In the genomic region with DNA sequence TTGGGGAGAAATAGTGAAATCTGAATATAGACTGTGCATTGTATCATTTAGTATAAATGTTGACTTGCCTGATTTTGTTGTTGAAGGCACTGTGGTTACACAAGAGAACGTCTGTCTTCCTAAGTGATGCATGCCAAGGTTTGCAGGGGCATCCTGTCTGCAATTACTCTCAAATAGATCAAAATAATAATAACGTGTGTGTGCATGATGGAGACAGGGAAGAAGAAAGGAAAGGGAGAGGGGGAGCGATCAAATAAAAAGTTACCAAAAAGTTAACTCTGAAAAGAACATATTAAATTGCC, we compare ENCODE assay signal across 20 cellular contexts.
"Had no signal": no experiment of that assay in that cellular context is flagged by ENCODE, and none has a peak within 500 bp of the region (broad histone marks: within the 10 kb centered on the region; RNA-seq: fewer than 3 reads in every experiment).

No MANE protein-coding gene starts in this region.

- H3K4me1 ChIP-seq: body of pancreas had no signal

- ATAC-seq: activated CD8-positive, alpha-beta T cell treated with anti-CD3 and anti-CD28 coated beads, Interleukin-2, amount 10 ng/mL, durations not matched to agents 7 days and 5 days; body of pancreas; K562; WTC11 had no signal

- H3K9me3 ChIP-seq: ascending aorta, body of pancreas, SK-N-SH had no signal

- H3K9me3 Mint-ChIP-seq: WTC11 had no signal

- H3K27me3 ChIP-seq: ascending aorta, body of pancreas had no signal

- H3K27ac Mint-ChIP-seq: activated CD8-positive, alpha-beta T cell treated with anti-CD3 and anti-CD28 coated beads, Interleukin-2, amount 10 ng/mL, durations not matched to agents 7 days and 5 days; WTC11 had no signal

- H3K4me3 ChIP-seq: ascending aorta, body of pancreas, K562, PC-9 had no signal

- H3K36me3 Mint-ChIP-seq: WTC11 had no signal

- H3K4me3 Mint-ChIP-seq: activated CD8-positive, alpha-beta T cell treated with anti-CD3 and anti-CD28 coated beads, Interleukin-2, amount 10 ng/mL, durations not matched to agents 7 days and 5 days; WTC11 had no signal

- H3K27ac ChIP-seq: body of pancreas, PC-9 had no signal

- DNase-seq: activated CD4-positive, alpha-beta T cell treated with anti-CD3 and anti-CD28 coated beads for 48 hours; activated CD4-positive, alpha-beta T cell treated with anti-CD3 and anti-CD28 coated beads, Interleukin-2, amount 50 U/mL, for 4 hours; activated CD4-positive, CD25-positive, alpha-beta regulatory T cell treated with anti-CD3 and anti-CD28 coated beads, Interleukin-2, amount 50 U/mL, for 72 hours; activated CD8-positive, alpha-beta memory T cell treated with anti-CD3 and anti-CD28 coated beads, Interleukin-2, amount 50 U/mL, for 48 hours; activated CD8-positive, alpha-beta T cell treated with anti-CD3 and anti-CD28 coated beads, Interleukin-2, amount 10 ng/mL, durations not matched to agents 7 days and 5 days; activated naive CD4-positive, alpha-beta T cell treated with anti-CD3 and anti-CD28 coated beads, Interleukin-2, amount 50 U/mL, for 16 hours; activated T-cell treated with anti-CD3 and anti-CD28 coated beads, Interleukin-2, amount 50 U/mL, for 1 hour; body of pancreas; Karpas-422; NCI-H1105 treated with DMSO at 0.1 percent for 48 hours; NCI-H1436 treated with DMSO at 0.1 percent for 48 hours; NCI-H187; NCI-H2081; NCI-H446; NCI-H524; PC-9; SK-N-SH had no signal
